In the genomic region with DNA sequence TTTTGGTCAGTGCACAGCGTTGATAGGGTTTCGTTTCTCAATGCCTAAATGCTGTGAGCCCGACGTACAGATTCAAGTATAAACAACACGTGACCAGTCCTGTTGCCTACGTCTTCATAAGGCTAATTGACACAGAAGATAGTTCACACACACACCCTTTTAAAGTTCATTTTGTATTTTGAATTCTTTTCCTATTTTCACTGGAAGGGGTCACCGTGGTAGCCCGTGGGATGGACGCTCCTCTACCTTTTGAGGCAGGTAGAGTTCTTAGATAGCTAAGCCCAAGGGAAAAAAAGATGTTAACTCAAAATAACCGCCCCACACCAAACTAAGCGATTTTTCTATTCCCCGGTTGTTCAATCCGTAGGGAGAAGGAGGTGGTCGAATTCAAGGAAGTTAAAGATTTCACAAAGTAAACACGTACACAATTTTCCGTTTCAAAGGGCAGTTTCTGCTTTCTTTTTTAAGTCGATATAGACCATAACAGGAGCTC, we compare ENCODE assay signal across 8 cellular contexts. TPM values are rescaled to one million over a fixed set of nuclear protein-coding genes. Genes with fewer than 3 reads are reported as not detected.
DNase-seq lines count a peak whose midpoint lies in the region; ATAC-seq and TF ChIP-seq lines count a peak whose summit lies in the region.

No MANE protein-coding gene starts in this region.

- H3K36me3 ChIP-seq in cardiac muscle cell (no peaks in the 10 kb centered on the region), SU-DHL-6 (ENCODE audit: low read length) (0 out of 2 replicates have a peak, but pooled peaks cover 4% of the 10 kb centered on the region), lower lobe of right lung (no peaks in the 10 kb centered on the region), stomach smooth muscle (ENCODE audit: control insufficient read depth in 2 of 2, insufficient read depth in 2 of 2, low read length in 2 of 2) (no peaks in the 10 kb centered on the region)

- H4K20me1 ChIP-seq in SU-DHL-6 (ENCODE audit: low read depth, low read length): peaks cover 24% of the 10 kb centered on the region

- intact Hi-C loops in Right ventricle myocardium superior (cut with DNase I) (loop anchor here (5.0 kb wide), 1 partner anchor 52 kb away; no protein-coding TSS in a partner anchor), lower lobe of right lung (cut with DNase I) (no loop called here)

- peaks cover 19% of the 10 kb centered on the region for H3F3A ChIP-seq in SU-DHL-6 (ENCODE audit: insufficient read depth)

- H3K9me3 ChIP-seq in cardiac muscle cell (ENCODE audit: low read depth) (no peaks in the 10 kb centered on the region), SU-DHL-6 (ENCODE audit: insufficient read depth, low read length) (no peaks in the 10 kb centered on the region), lower lobe of right lung (no peaks in the 10 kb centered on the region), stomach smooth muscle (ENCODE audit: control insufficient read depth in 2 of 2, low read length in 2 of 2) (no peaks in the 10 kb centered on the region)

- H2AFZ ChIP-seq in SU-DHL-6 (ENCODE audit: low read depth, low read length, severe bottlenecking): peak overlapping the region; percentile 43

- H3K4me3 ChIP-seq in cardiac muscle cell (peak overlapping the region; percentile 83), SU-DHL-6 (ENCODE audit: insufficient read depth, low read length, poor library complexity, severe bottlenecking) (peak overlapping the region; percentile 80), lower lobe of right lung (peak overlapping the region; percentile 64), stomach smooth muscle (ENCODE audit: low read length in 2 of 2) (peak overlapping the region; percentile 94 to 95)

- H3K27me3 ChIP-seq in cardiac muscle cell (no peaks in the 10 kb centered on the region), SU-DHL-6 (ENCODE audit: low read length) (no peaks in the 10 kb centered on the region), lower lobe of right lung (ENCODE audit: low read depth) (no peaks in the 10 kb centered on the region), stomach smooth muscle (ENCODE audit: control insufficient read depth in 1 of 2, insufficient read depth in 2 of 2, low read length in 2 of 2) (no peaks in the 10 kb centered on the region)

- H3K4me1 ChIP-seq in cardiac muscle cell (ENCODE audit: low read depth) (peaks cover 37% of the 10 kb centered on the region), lower lobe of right lung (peaks cover 59% of the 10 kb centered on the region), stomach smooth muscle (ENCODE audit: control insufficient read depth, insufficient read depth, low read length) (peaks cover 7% of the 10 kb centered on the region)

- peak; percentile 54 to 81 for DNase-seq in cardiac muscle cell (ENCODE audit: low read depth in 1 of 2, low spot score in 1 of 2)
- no peak for DNase-seq in Right ventricle myocardium superior
- DNase-seq in H4 (ENCODE audit: low spot score): peak; percentile 87
- DNase-seq in LHCN-M2 (ENCODE audit: low read depth): peak; percentile 65
- DNase-seq in cerebellar cortex (ENCODE audit: low spot score): peak; percentile 67
- no peak for DNase-seq in lower lobe of right lung

- no peaks in the 10 kb centered on the region for H3K9me2 ChIP-seq in SU-DHL-6 (replicated peaks; ENCODE audit: insufficient read depth, low read length)

- H3K27ac ChIP-seq in cardiac muscle cell (peak overlapping the region; percentile 97), SU-DHL-6 (ENCODE audit: low read depth, low read length) (peak overlapping the region; percentile 91), lower lobe of right lung (peak overlapping the region; percentile 95), stomach smooth muscle (ENCODE audit: low read length) (peak overlapping the region; percentile 95)

- TF ChIP-seq CTCF in cardiac muscle cell (IDR thresholded peaks at IDR 0.05; ENCODE audit: low read depth, low read length): no peak
- TF ChIP-seq CTCF in SU-DHL-6 (IDR thresholded peaks at IDR 0.05; ENCODE audit: insufficient read depth, low read length, poor library complexity, severe bottlenecking): no peak
- TF ChIP-seq CTCF in lower lobe of right lung (IDR thresholded peaks at IDR 0.05): no peak

- H3K9ac ChIP-seq in SU-DHL-6 (ENCODE audit: low read length) (peak overlapping the region; percentile 84), stomach smooth muscle (ENCODE audit: low read length in 2 of 2) (peak overlapping the region; percentile 95 to 98)

- no peak for ATAC-seq in Right ventricle myocardium superior (ENCODE audit: poor library complexity)
- peak in 1 of 2 donors; percentile 40 for ATAC-seq in lower lobe of right lung

- H3K4me2 ChIP-seq in SU-DHL-6 (ENCODE audit: low read depth, low read length, poor library complexity, severe bottlenecking): peak overlapping the region; percentile 81

- H3K79me2 ChIP-seq in SU-DHL-6 (ENCODE audit: insufficient read depth, low read length): peaks cover 54% of the 10 kb centered on the region

RNA-seq across cellular contexts. Expression of gene KBTBD2, which starts 1.0 kb away (rescaled TPM):
- total RNA-seq in cardiac muscle cell (28.8 and 41.6 TPM in 2 replicates), Right ventricle myocardium superior (25.1 TPM), LHCN-M2 (2014; rRNA removed) (47.6 and 54.1 TPM in 2 replicates), lower lobe of right lung (35.1 TPM)
- polyA plus RNA-seq in cardiac muscle cell: 35.4 and 45.8 TPM in 2 replicates
- total RNA-seq in H4 (2014; rRNA removed; shearing (Covaris generic)): 49.4 and 63.6 TPM in 2 replicates
- polyA plus RNA-seq in LHCN-M2 (2012): 18.9 TPM

Comparison
In these comparisons a context has a peak if more than half of its experiments do, and no peak if none do; other contexts are left out.
1. DNase-seq: peak in cardiac muscle cell (2 of 2), H4 (single experiment), LHCN-M2 (single experiment) and cerebellar cortex (single experiment); none in Right ventricle myocardium superior (single experiment) and lower lobe of right lung (single experiment).
2. Peak in every context shown above with its lines, with median percentiles within 50 percentile points of each other: H3K27ac ChIP-seq and H3K4me3 ChIP-seq.